In the genomic region with DNA sequence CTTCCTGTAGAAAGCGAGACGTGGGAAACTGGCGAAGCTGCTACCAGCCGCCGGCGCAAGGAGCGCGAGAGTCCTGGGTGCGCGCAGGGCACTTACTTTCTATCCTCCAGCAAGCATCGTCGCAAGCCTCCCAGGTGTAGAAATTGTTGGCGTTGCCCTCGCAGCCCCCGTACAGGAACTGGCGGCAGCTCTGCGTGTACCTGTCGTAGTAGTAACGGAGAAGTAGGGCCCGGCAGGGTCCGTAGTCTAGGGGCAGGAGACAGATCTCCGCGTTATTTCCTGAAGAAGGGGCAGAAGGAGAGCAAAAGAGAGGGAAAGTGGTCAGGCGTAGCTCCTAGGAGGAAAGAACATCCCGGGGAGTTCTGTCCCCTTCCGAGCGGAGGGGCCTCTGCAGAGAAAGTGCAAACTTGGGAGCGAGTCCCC, we compare ENCODE assay signal across 1 cellular context.
TF ChIP-seq lines count a peak whose summit lies in the region.

No MANE protein-coding gene starts in this region.

TF ChIP-seq in IMR-90, 13 proteins besides CTCF, POLR2A, EP300 and RAD21:
- TF ChIP-seq CEBPB (IDR thresholded peaks at IDR 0.05; ENCODE audit: low read depth, low read length): no peak
- TF ChIP-seq, protein P1, sequence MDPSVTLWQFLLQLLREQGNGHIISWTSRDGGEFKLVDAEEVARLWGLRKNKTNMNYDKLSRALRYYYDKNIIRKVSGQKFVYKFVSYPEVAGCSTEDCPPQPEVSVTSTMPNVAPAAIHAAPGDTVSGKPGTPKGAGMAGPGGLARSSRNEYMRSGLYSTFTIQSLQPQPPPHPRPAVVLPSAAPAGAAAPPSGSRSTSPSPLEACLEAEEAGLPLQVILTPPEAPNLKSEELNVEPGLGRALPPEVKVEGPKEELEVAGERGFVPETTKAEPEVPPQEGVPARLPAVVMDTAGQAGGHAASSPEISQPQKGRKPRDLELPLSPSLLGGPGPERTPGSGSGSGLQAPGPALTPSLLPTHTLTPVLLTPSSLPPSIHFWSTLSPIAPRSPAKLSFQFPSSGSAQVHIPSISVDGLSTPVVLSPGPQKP (IDR thresholded peaks at IDR 0.05; ENCODE audit: borderline replicate concordance, low read depth, low read length): no peak
